18 cellular contexts compared by ENCODE assay signal in genomic region chr6:83868639-83869038, GRCh38. TPM values are rescaled to one million over a fixed set of nuclear protein-coding genes. Genes with fewer than 3 reads are reported as not detected.
DNase-seq lines count a peak whose midpoint lies in the region; ATAC-seq, FAIRE-seq and TF ChIP-seq lines count a peak whose summit lies in the region.
"Had no signal": no experiment of that assay in that cellular context is flagged by ENCODE, and none has a peak within 500 bp of the region (broad histone marks: within the 10 kb centered on the region; RNA-seq: fewer than 3 reads in every experiment).

No MANE protein-coding gene starts in this region.

- peaks cover 5% of the 10 kb centered on the region for H3K79me2 ChIP-seq in keratinocyte (ENCODE audit: control insufficient read depth, insufficient read depth, low read length)

- H4K20me1 ChIP-seq in keratinocyte (ENCODE audit: control insufficient read depth, extremely low read depth, insufficient read depth, low read length), result no peaks in the 10 kb centered on the region

- no peaks in the 10 kb centered on the region for H3K27me3 ChIP-seq in keratinocyte (ENCODE audit: control insufficient read depth, extremely low read depth, insufficient read depth, low read length)
- H3K27me3 ChIP-seq: SJSA1 had no signal

- H3K36me3 ChIP-seq in keratinocyte (ENCODE audit: control insufficient read depth in 2 of 2, extremely low read depth in 1 of 2, insufficient read depth in 2 of 2, low read length in 2 of 2), result peaks cover 1 to 3% of the 10 kb centered on the region in 2 experiments

- no peaks in the 10 kb centered on the region for H3K9me3 ChIP-seq in keratinocyte (ENCODE audit: control insufficient read depth, low read depth, low read length)
- H3K9me3 ChIP-seq: SJSA1, thoracic aorta had no signal

- H3K4me2 ChIP-seq in keratinocyte (ENCODE audit: control insufficient read depth, extremely low read depth, insufficient read depth, low read depth, low read length), result no peak overlapping the region

- H2AFZ ChIP-seq in keratinocyte (ENCODE audit: control insufficient read depth, low read length), result no peak overlapping the region

- no peak for FAIRE-seq in HTR-8/SVneo (lab: Jason Lieb, UNC)
- no peak for FAIRE-seq in keratinocyte (lab: Jason Lieb, UNC)

- TF ChIP-seq CTCF in astrocyte of the spinal cord (IDR thresholded peaks at IDR 0.05; ENCODE audit: low read depth, low read length) (no peak), keratinocyte (optimal IDR thresholded peaks at IDR 0.05 in 1 of 3, IDR thresholded peaks at IDR 0.05 in 1 of 3, conservative IDR thresholded peaks at IDR 0.05 in 1 of 3; ENCODE audit: extremely low read depth in 1 of 3, insufficient read depth in 2 of 3, low read length in 3 of 3) (no peak), omental fat pad (IDR thresholded peaks at IDR 0.05) (no peak)

- H3K4me3 ChIP-seq in astrocyte of the spinal cord (ENCODE audit: low read depth, low read length) (no peak overlapping the region), keratinocyte (ENCODE audit: control insufficient read depth in 2 of 3, extremely low read depth in 1 of 3, insufficient read depth in 2 of 3, low read depth in 1 of 3, low read length in 3 of 3) (no peak overlapping the region)
- H3K4me3 ChIP-seq: SJSA1, skin epidermis, thoracic aorta had no signal

- ATAC-seq in omental fat pad (ENCODE audit: low FRiP score) (no peak), HG03139 (IDR thresholded peaks at IDR 0.05; ENCODE audit: unreplicated experiment) (no peak), HG03354 (IDR thresholded peaks at IDR 0.05; ENCODE audit: poor library complexity, severe bottlenecking, unreplicated experiment) (no peak)
- ATAC-seq: activated naive CD8-positive, alpha-beta T cell treated with anti-CD3 and anti-CD28 coated beads, Interleukin-2, amount 50 U/mL, for 24 hours; left ventricle myocardium superior had no signal

- in situ Hi-C loops in astrocyte of the spinal cord (cut with HindIII; ENCODE audit: low sequenced_read_pairs), result no loop called here

- dilution Hi-C loops in keratinocyte (cut with MboI; ENCODE audit: extremely low pct_ligation_motif_present, low sequenced_read_pairs), result no loop called here

- DNase-seq in EH (ENCODE audit: low read depth) (peak; percentile 83), HTR-8/SVneo (ENCODE audit: insufficient read length, low spot score) (peak; percentile 26), astrocyte of the spinal cord (ENCODE audit: low read depth, low spot score) (peak; percentile 73), keratinocyte (ENCODE audit: low read depth, low spot score) (no peak), omental fat pad (ENCODE audit: low spot score) (no peak)
- DNase-seq in activated effector memory CD4-positive, alpha-beta T cell treated with Interleukin-2 at 50 U/mL for 16 hours, result no peak
- DNase-seq: activated CD8-positive, alpha-beta memory T cell treated with anti-CD3 and anti-CD28 coated beads, Interleukin-2, amount 50 U/mL, for 4 hours; activated naive CD8-positive, alpha-beta T cell treated with anti-CD3 and anti-CD28 coated beads, Interleukin-2, amount 50 U/mL, for 24 hours; head of caudate nucleus; left ventricle myocardium superior; NCI-H446; nephron progenitor cell had no signal

- H3K9ac ChIP-seq in keratinocyte (ENCODE audit: control insufficient read depth, extremely low read depth, insufficient read depth, low read length), result no peak overlapping the region

- H3K9me1 ChIP-seq in keratinocyte (ENCODE audit: control insufficient read depth, extremely low read depth, insufficient read depth, low read length), result no peaks in the 10 kb centered on the region

- peak overlapping the region; percentile 88 for H3K27ac ChIP-seq in keratinocyte (ENCODE audit: control insufficient read depth, insufficient read depth, low read length)
- H3K27ac ChIP-seq: HL-60, SJSA1, thoracic aorta had no signal

- H3K4me1 ChIP-seq in keratinocyte (ENCODE audit: control insufficient read depth, extremely low read depth, insufficient read depth, low read length), result peaks cover 18% of the 10 kb centered on the region

RNA-seq across cellular contexts. Expression of gene CYB5R4, which starts 9.2 kb away (rescaled TPM):
- polyA plus RNA-seq in keratinocyte, result 7.2 to 14.0 TPM (median 8.7 TPM) in 3 replicates
- polyA plus RNA-seq in keratinocyte (2011; ENCODE audit: low read depth), result 21.6 TPM
- polyA plus RNA-seq in keratinocyte (2011; cell fraction: cytosol; rRNA removed), result 4.8 and 9.7 TPM in 2 replicates
- polyA plus RNA-seq in keratinocyte (2011; cell fraction: nucleus; rRNA removed), result 2.4 and 2.5 TPM in 2 replicates
- polyA plus RNA-seq in keratinocyte (2012; ENCODE audit: low replicate concordance), result 8.9 and 9.1 TPM in 2 replicates
- 0.75 to 6.2 TPM (median 3.7 TPM) in 3 replicates for polyA minus RNA-seq in keratinocyte
- polyA minus RNA-seq in keratinocyte (2011; cell fraction: cytosol; rRNA and poly(A)+ RNA removed), result 6.9 TPM
- 4.4 and 7.0 TPM in 2 replicates for polyA minus RNA-seq in keratinocyte (2011; cell fraction: nucleus; rRNA and poly(A)+ RNA removed)
- total RNA-seq in omental fat pad, result 10 to 100 TPM in 2 of 4 donors, 1 to 10 TPM in 2; 7.2 to 12.8 (median 10.7) TPM

RNA-seq across cellular contexts. Expression of gene RIPPLY2, which starts 15.5 kb away (rescaled TPM):
- polyA plus RNA-seq in keratinocyte, result 0.37 to 0.76 TPM (median 0.60 TPM) in 3 replicates
- not detected for polyA plus RNA-seq in keratinocyte (2011; ENCODE audit: low read depth)
- polyA plus RNA-seq in keratinocyte (2011; cell fraction: cytosol; rRNA removed), result 0.55 and 0.61 TPM in 2 replicates
- polyA plus RNA-seq in keratinocyte (2011; cell fraction: nucleus; rRNA removed), result 0.48 and 0.72 TPM in 2 replicates
- 1.2 TPM in 1 of 2 replicates, not detected in the other for polyA plus RNA-seq in keratinocyte (2012; ENCODE audit: low replicate concordance)
- polyA minus RNA-seq in keratinocyte, result not detected in 3 replicates
- polyA minus RNA-seq in keratinocyte (2011; cell fraction: cytosol; rRNA and poly(A)+ RNA removed), result not detected
- polyA minus RNA-seq in keratinocyte (2011; cell fraction: nucleus; rRNA and poly(A)+ RNA removed), result not detected in 2 replicates
- not detected for total RNA-seq in omental fat pad
- total RNA-seq: left ventricle myocardium superior, SJSA1, thoracic aorta had no signal

Comparison
In these comparisons a context has a peak if more than half of its experiments do, and no peak if none do; other contexts are left out.
1. DNase-seq: peak in EH (single experiment), HTR-8/SVneo (single experiment) and astrocyte of the spinal cord (single experiment); none in keratinocyte (single experiment), omental fat pad (single experiment) and activated effector memory CD4-positive, alpha-beta T cell treated with Interleukin-2 at 50 U/mL for 16 hours (single experiment).